35 cellular contexts compared by ENCODE assay signal in the genomic region with DNA sequence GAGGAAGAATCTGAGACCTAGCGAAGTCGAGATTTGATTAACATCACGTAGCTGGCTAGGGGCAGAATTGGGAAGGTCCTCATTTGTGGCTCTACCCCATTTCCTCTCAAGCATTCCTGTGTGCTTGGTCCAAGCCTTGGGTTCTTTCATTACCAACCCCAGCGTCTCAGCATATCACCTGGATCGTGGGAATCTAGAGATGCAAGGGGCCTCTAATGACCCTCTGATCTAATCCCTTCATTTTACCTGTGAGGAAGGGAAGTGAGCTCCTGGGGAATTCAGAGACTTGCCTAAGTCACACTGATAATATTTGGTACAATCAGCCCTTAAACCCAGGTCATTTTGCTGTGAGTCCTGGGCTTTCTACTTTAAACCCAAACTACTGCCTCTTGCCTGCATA. TPM values are rescaled to one million over a fixed set of nuclear protein-coding genes. Genes with fewer than 3 reads are reported as not detected.
DNase-seq lines count a peak whose midpoint lies in the region; ATAC-seq and TF ChIP-seq lines count a peak whose summit lies in the region.
"Had no signal": no experiment of that assay in that cellular context is flagged by ENCODE, and none has a peak within 500 bp of the region (broad histone marks: within the 10 kb centered on the region; RNA-seq: fewer than 3 reads in every experiment).

No MANE protein-coding gene starts in this region.

- peaks cover 42 to 43% of the 10 kb centered on the region in 2 experiments for H3K4me1 Mint-ChIP-seq in H9
- H3K4me1 Mint-ChIP-seq: IgD-negative memory B cell had no signal

- H3K18ac ChIP-seq in H9 (ENCODE audit: insufficient read length, low read depth, low read length), result no peak overlapping the region
- H3K18ac ChIP-seq in trophoblast cell (ENCODE audit: low read length), result peak overlapping the region; percentile 64

- no peak overlapping the region for H4K12ac ChIP-seq in trophoblast cell (ENCODE audit: low read depth, low read length)

- DNase-seq in H9, result no peak
- no peak for DNase-seq in RWPE1 (ENCODE audit: low spot score)
- DNase-seq in trophoblast cell, result no peak
- no peak for DNase-seq in NCI-H524 (lab: John Stamatoyannopoulos, UW)
- DNase-seq in NCI-H1436 treated with DMSO at 0.1 percent for 48 hours (lab: John Stamatoyannopoulos, UW), result no peak
- no peak for DNase-seq in NCI-H1048 (lab: John Stamatoyannopoulos, UW)
- DNase-seq: activated CD4-positive, alpha-beta memory T cell treated with anti-CD3 and anti-CD28 coated beads, Interleukin-2, amount 10 ng/mL, durations not matched to agents 7 days and 5 days; activated CD4-positive, CD25-positive, alpha-beta regulatory T cell treated with anti-CD3 and anti-CD28 coated beads, Interleukin-2, amount 50 U/mL, for 72 hours; activated CD8-positive, alpha-beta memory T cell treated with anti-CD3 and anti-CD28 coated beads, Interleukin-2, amount 50 U/mL, for 4 hours; activated effector memory CD4-positive, alpha-beta T cell treated with Interleukin-2 at 50 U/mL for 16 hours; activated naive CD8-positive, alpha-beta T cell treated with anti-CD3 and anti-CD28 coated beads for 36 hours; anterior cingulate cortex; effector CD8-positive, alpha-beta T cell; erythroblast; kidney; NCI-H1092; NCI-H187; OCI-M1; psoas muscle; stimulated activated CD4-positive, alpha-beta T cell treated with anti-CD3 and anti-CD28 coated beads, Interleukin-4, amount 100 ng/mL, for 24 hours; T-helper 2 cell had no signal

- H2AK5ac ChIP-seq in H9 (ENCODE audit: insufficient read length, low read length) (no peak overlapping the region), trophoblast cell (ENCODE audit: low read length) (no peak overlapping the region)

- POLR2A ChIA-PET in RWPE1 (lab: Yijun Ruan, JAX; ENCODE audit: low non-redundant PET), result no interaction called here

- H2AFZ ChIP-seq in H9 (ENCODE audit: low read length) (no peak overlapping the region), trophoblast cell (ENCODE audit: insufficient read depth, low read length, poor library complexity) (no peak overlapping the region)

- no peaks in the 10 kb centered on the region for H3K9me3 Mint-ChIP-seq in H9
- H3K9me3 Mint-ChIP-seq: activated CD4-positive, alpha-beta memory T cell treated with anti-CD3 and anti-CD28 coated beads, Interleukin-2, amount 10 ng/mL, durations not matched to agents 7 days and 5 days; activated naive CD8-positive, alpha-beta T cell treated with anti-CD3 and anti-CD28 coated beads for 36 hours; natural killer cell treated with Interleukin-12 subunit alpha and Interleukin-12 subunit beta and Interleukin-15 and Interleukin-18, amount 100 ng/mL, for 72 hours had no signal

- H3K27ac ChIP-seq in H9 (ENCODE audit: insufficient read length, low read depth, low read length), result no peak overlapping the region
- peak overlapping the region; percentile 33; the same call in 1 of the 2 replicates for H3K27ac ChIP-seq in RWPE1
- peak overlapping the region; percentile 53 to 76 for H3K27ac ChIP-seq in esophagus (ENCODE audit: low read depth in 2 of 2, low read length in 1 of 2)
- H3K27ac ChIP-seq in trophoblast cell (ENCODE audit: low read depth, low read length), result peak overlapping the region; percentile 90
- H3K27ac ChIP-seq: BLaER1, cardiac muscle cell, psoas muscle, tibial nerve had no signal

- no peaks in the 10 kb centered on the region for H3K79me1 ChIP-seq in H9 (ENCODE audit: insufficient read depth, low read depth, low read length, poor library complexity, severe bottlenecking)
- peaks cover 11% of the 10 kb centered on the region for H3K79me1 ChIP-seq in trophoblast cell (ENCODE audit: low read length)

- H4K91ac ChIP-seq in H9 (ENCODE audit: insufficient read length, low read depth, low read length) (no peak overlapping the region), trophoblast cell (ENCODE audit: low read depth, low read length) (peak overlapping the region; percentile 39)

- H4K20me1 ChIP-seq in H9 (ENCODE audit: control insufficient read depth, insufficient read depth, insufficient read length), result no peaks in the 10 kb centered on the region
- H4K20me1 ChIP-seq: BLaER1 had no signal

- no peaks in the 10 kb centered on the region for H3K23me2 ChIP-seq in H9 (ENCODE audit: insufficient read length, low read depth, low read length, poor library complexity, severe bottlenecking)

- H3K56ac ChIP-seq in H9 (ENCODE audit: insufficient read length, low read depth, low read length), result no peak overlapping the region

- H3K4ac ChIP-seq in H9 (ENCODE audit: low read depth, low read length) (no peak overlapping the region), trophoblast cell (ENCODE audit: low read depth, low read length) (peak overlapping the region; percentile 10)

- no peak overlapping the region for H4K8ac ChIP-seq in H9 (replicated peaks; ENCODE audit: insufficient read length, low read depth, low read length)
- no peak overlapping the region for H4K8ac ChIP-seq in trophoblast cell (ENCODE audit: low read depth, low read length)

- no peak overlapping the region for H2BK5ac ChIP-seq in H9 (ENCODE audit: insufficient read length, low read length)
- peak overlapping the region; percentile 75 for H2BK5ac ChIP-seq in trophoblast cell (ENCODE audit: low read depth, low read length, poor library complexity)

- no peak overlapping the region for H3K14ac ChIP-seq in H9 (ENCODE audit: insufficient read depth, low read length)
- peak overlapping the region; percentile 13 for H3K14ac ChIP-seq in trophoblast cell (ENCODE audit: low read length)

- H3K4me3 Mint-ChIP-seq in H9, result no peak overlapping the region
- H3K4me3 Mint-ChIP-seq: activated CD4-positive, alpha-beta memory T cell treated with anti-CD3 and anti-CD28 coated beads, Interleukin-2, amount 10 ng/mL, durations not matched to agents 7 days and 5 days; activated naive CD8-positive, alpha-beta T cell treated with anti-CD3 and anti-CD28 coated beads for 36 hours; IgD-negative memory B cell; natural killer cell treated with Interleukin-12 subunit alpha and Interleukin-12 subunit beta and Interleukin-15 and Interleukin-18, amount 100 ng/mL, for 72 hours had no signal

- no peak overlapping the region for H4K5ac ChIP-seq in H9 (ENCODE audit: insufficient read length, low read depth, low read length)

- CTCF ChIA-PET in RWPE1 (lab: Yijun Ruan, JAX), result no interaction called here

- no CpG with 5 or more reads among the region's 5 CpGs for WGBS in H9 (ENCODE audit: extremely low coverage, insufficient read length, low lambda C conversion rate)
- 69 to 86% methylated on average over 5 of the region's 5 CpGs for WGBS in esophagus, 2 donors
- WGBS in trophoblast cell (ENCODE audit: extremely low coverage, insufficient coverage, insufficient read length), result no CpG with 5 or more reads among the region's 5 CpGs

- H2BK20ac ChIP-seq in H9 (ENCODE audit: low read depth, low read length, poor library complexity, severe bottlenecking), result no peak overlapping the region

- H3K36me3 ChIP-seq in esophagus (ENCODE audit: control insufficient read depth in 2 of 2, insufficient read depth in 2 of 2, low read length in 1 of 2) (no peaks in the 10 kb centered on the region), trophoblast cell (ENCODE audit: control insufficient read depth in 1 of 2, insufficient read depth in 2 of 2, low read length in 2 of 2) (peaks cover 0 to 1% of the 10 kb centered on the region in 2 experiments)
- H3K36me3 ChIP-seq: BLaER1, cardiac muscle cell, tibial nerve had no signal

- H3K27me3 ChIP-seq in H9 (ENCODE audit: insufficient read depth, low read length) (no peaks in the 10 kb centered on the region), esophagus (ENCODE audit: control insufficient read depth in 1 of 2, insufficient read depth in 2 of 2, low read length in 2 of 2) (no peaks in the 10 kb centered on the region), trophoblast cell (ENCODE audit: insufficient read depth, low read length) (no peaks in the 10 kb centered on the region)
- H3K27me3 ChIP-seq: BLaER1, cardiac muscle cell, tibial nerve had no signal

- H3K27me3 Mint-ChIP-seq in H9 (ENCODE audit: low read depth), result no peaks in the 10 kb centered on the region
- H3K27me3 Mint-ChIP-seq: activated CD4-positive, alpha-beta memory T cell treated with anti-CD3 and anti-CD28 coated beads, Interleukin-2, amount 10 ng/mL, durations not matched to agents 7 days and 5 days; activated naive CD8-positive, alpha-beta T cell treated with anti-CD3 and anti-CD28 coated beads for 36 hours had no signal

- H2BK12ac ChIP-seq in H9 (ENCODE audit: insufficient read length, low read depth, low read length) (no peak overlapping the region), trophoblast cell (ENCODE audit: low read length) (peak overlapping the region; percentile 77)

- H2BK120ac ChIP-seq in H9 (ENCODE audit: low read depth, low read length, poor library complexity, severe bottlenecking) (no peak overlapping the region), trophoblast cell (ENCODE audit: insufficient read depth, low read length, poor library complexity) (peak overlapping the region; percentile 48)

- H3K4me3 ChIP-seq in esophagus (ENCODE audit: low read depth in 1 of 2, low read length in 2 of 2) (peak overlapping the region; percentile 7 to 71), trophoblast cell (ENCODE audit: low read depth, low read length) (no peak overlapping the region)
- H3K4me3 ChIP-seq: BLaER1, cardiac muscle cell, psoas muscle, tibial nerve had no signal

- H3K9me3 ChIP-seq in H9 (ENCODE audit: control insufficient read depth, low read depth, low read length) (no peaks in the 10 kb centered on the region), esophagus (ENCODE audit: control insufficient read depth in 2 of 2, insufficient read depth in 1 of 2, low read depth in 1 of 2, low read length in 1 of 2) (no peaks in the 10 kb centered on the region), trophoblast cell (ENCODE audit: insufficient read depth, low read depth, low read length) (no peaks in the 10 kb centered on the region)
- H3K9me3 ChIP-seq: BLaER1, psoas muscle had no signal

- no peaks in the 10 kb centered on the region for H3K79me2 ChIP-seq in H9 (ENCODE audit: insufficient read depth, low read length)
- peaks cover 2% of the 10 kb centered on the region for H3K79me2 ChIP-seq in trophoblast cell (ENCODE audit: control insufficient read depth, insufficient read depth, low read length, poor library complexity)

- peak overlapping the region in 2 of 3 experiments; percentile 32 to 48; a peak in 4 of 7 replicates for H3K27ac Mint-ChIP-seq in H9
- H3K27ac Mint-ChIP-seq: activated CD4-positive, alpha-beta memory T cell treated with anti-CD3 and anti-CD28 coated beads, Interleukin-2, amount 10 ng/mL, durations not matched to agents 7 days and 5 days; activated naive CD8-positive, alpha-beta T cell treated with anti-CD3 and anti-CD28 coated beads for 36 hours; IgD-negative memory B cell had no signal

- H3T11ph ChIP-seq in H9 (ENCODE audit: low read length), result no peak overlapping the region

- ATAC-seq in GM19455 (IDR thresholded peaks at IDR 0.05; ENCODE audit: unreplicated experiment), result no peak
- ATAC-seq: natural killer cell treated with Interleukin-12 subunit alpha and Interleukin-12 subunit beta and Interleukin-15 and Interleukin-18, amount 100 ng/mL, for 72 hours; psoas muscle; Right ventricle myocardium inferior; sciatic nerve had no signal

- H3K23ac ChIP-seq in H9 (ENCODE audit: insufficient read length, low read depth, low read length) (no peak overlapping the region), trophoblast cell (ENCODE audit: low read length) (no peak overlapping the region)

- TF ChIP-seq CTCF in H9 (conservative IDR thresholded peaks at IDR 0.05) (no peak), RWPE1 (conservative IDR thresholded peaks at IDR 0.05; ENCODE audit: low read depth) (no peak)

- H3K4me2 ChIP-seq in H9 (ENCODE audit: insufficient read depth, insufficient read length, low read length) (no peak overlapping the region), trophoblast cell (ENCODE audit: low read length) (peak overlapping the region; percentile 42)
- H3K4me2 ChIP-seq: BLaER1 had no signal

- no peaks in the 10 kb centered on the region for H3K36me3 Mint-ChIP-seq in H9 (ENCODE audit: insufficient read depth in 1 of 3, low read depth in 3 of 3)
- H3K36me3 Mint-ChIP-seq: activated naive CD8-positive, alpha-beta T cell treated with anti-CD3 and anti-CD28 coated beads for 36 hours; IgD-negative memory B cell; natural killer cell treated with Interleukin-12 subunit alpha and Interleukin-12 subunit beta and Interleukin-15 and Interleukin-18, amount 100 ng/mL, for 72 hours had no signal

- H2BK15ac ChIP-seq in H9 (ENCODE audit: low read depth, low read length), result no peak overlapping the region

- H3K4me1 ChIP-seq in H9 (ENCODE audit: insufficient read depth, low read length) (no peaks in the 10 kb centered on the region; the same call in 1 of the 2 replicates), esophagus (ENCODE audit: control insufficient read depth in 2 of 2, insufficient read depth in 2 of 2, low read length in 1 of 2) (no peaks in the 10 kb centered on the region), trophoblast cell (ENCODE audit: control insufficient read depth in 1 of 2, insufficient read depth in 2 of 2, low read length in 2 of 2) (peaks cover 6 to 13% of the 10 kb centered on the region in 2 experiments)
- H3K4me1 ChIP-seq: BLaER1, psoas muscle, tibial nerve had no signal

- H3K9ac ChIP-seq in H9 (ENCODE audit: extremely low read depth, insufficient read length, low read length) (no peak overlapping the region), trophoblast cell (ENCODE audit: low read length) (no peak overlapping the region)
- H3K9ac ChIP-seq: BLaER1 had no signal

RNA-seq across cellular contexts. Expression of gene GPR87, which starts 2.0 kb away (rescaled TPM):
- 0.18 and 0.33 TPM in 2 replicates for total RNA-seq in H9 (2021)
- polyA plus RNA-seq in esophagus, result 10 to 100 TPM; 50.2 to 75.3 TPM
- 22.8 and 24.0 TPM in 2 replicates for polyA plus RNA-seq in trophoblast cell (2013)
- total RNA-seq: activated naive CD8-positive, alpha-beta T cell treated with anti-CD3 and anti-CD28 coated beads for 36 hours; cardiac muscle cell; mucosa of gallbladder; natural killer cell treated with Interleukin-12 subunit alpha and Interleukin-12 subunit beta and Interleukin-15 and Interleukin-18, amount 100 ng/mL, for 72 hours; NCI-H460; omental fat pad; psoas muscle; Right ventricle myocardium inferior; sciatic nerve; tibial nerve had no signal
- polyA plus RNA-seq: AG04450, cardiac muscle cell, IgD-negative memory B cell, psoas muscle had no signal

RNA-seq across cellular contexts. Expression of gene P2RY13, which starts 14.8 kb away (rescaled TPM):
- total RNA-seq in H9 (2021), result not detected in 2 replicates
- polyA plus RNA-seq in esophagus, result under 1 TPM; 0.24 to 0.68 TPM
- not detected in 2 replicates for polyA plus RNA-seq in trophoblast cell (2013)
- total RNA-seq: activated CD4-positive, alpha-beta memory T cell treated with anti-CD3 and anti-CD28 coated beads, Interleukin-2, amount 10 ng/mL, durations not matched to agents 7 days and 5 days; activated naive CD8-positive, alpha-beta T cell treated with anti-CD3 and anti-CD28 coated beads for 36 hours; cardiac muscle cell; fibroblast of villous mesenchyme; natural killer cell treated with Interleukin-12 subunit alpha and Interleukin-12 subunit beta and Interleukin-15 and Interleukin-18, amount 100 ng/mL, for 72 hours; NCI-H460 had no signal
- polyA plus RNA-seq: AG04450 had no signal

RNA-seq across cellular contexts. Expression of gene P2RY14, which starts 36.3 kb away (rescaled TPM):
- not detected in 2 replicates for total RNA-seq in H9 (2021)
- polyA plus RNA-seq in esophagus, result 1 to 10 TPM; 2.1 to 9.2 TPM
- not detected in 2 replicates for polyA plus RNA-seq in trophoblast cell (2013)
- total RNA-seq: fibroblast of villous mesenchyme, NCI-H460 had no signal
- polyA plus RNA-seq: AG04450 had no signal
